11 cellular contexts compared by ENCODE assay signal in genomic region chr22:27247691-27248434, GRCh38.
DNase-seq lines count a peak whose midpoint lies in the region; ATAC-seq, FAIRE-seq and TF ChIP-seq lines count a peak whose summit lies in the region.
"Had no signal": no experiment of that assay in that cellular context is flagged by ENCODE, and none has a peak within 500 bp of the region (broad histone marks: within the 10 kb centered on the region; RNA-seq: fewer than 3 reads in every experiment).

No MANE protein-coding gene starts in this region.

- H3K36me3 Mint-ChIP-seq in naive thymus-derived CD4-positive, alpha-beta T cell, result peaks cover 0 to 2% (median 0%) of the 10 kb centered on the region in 5 donors
- no peaks in the 10 kb centered on the region for H3K36me3 Mint-ChIP-seq in progenitor cell of endocrine pancreas (ENCODE audit: insufficient read depth)
- no peaks in the 10 kb centered on the region for H3K36me3 Mint-ChIP-seq in endodermal cell (ENCODE audit: low read depth)

- no peak for TF ChIP-seq EP300 in A549 (IDR thresholded peaks at IDR 0.05)

- H3K4me1 ChIP-seq in A549, result peaks cover 22% of the 10 kb centered on the region
- peaks cover 14% of the 10 kb centered on the region for H3K4me1 ChIP-seq in endothelial cell of umbilical vein (ENCODE audit: control insufficient read depth, extremely low read depth, insufficient read depth, low read length)
- H3K4me1 ChIP-seq in naive thymus-derived CD4-positive, alpha-beta T cell (ENCODE audit: control insufficient read depth in 2 of 2, insufficient read depth in 2 of 2, low read length in 2 of 2), result no peaks in the 10 kb centered on the region
- H3K4me1 ChIP-seq in endodermal cell (ENCODE audit: control insufficient read depth, insufficient read depth, low read length), result no peaks in the 10 kb centered on the region

- no peak for FAIRE-seq in A549 (lab: Jason Lieb, UNC)
- peak; percentile 75 for FAIRE-seq in endothelial cell of umbilical vein (lab: Jason Lieb, UNC)

- CTCF ChIA-PET in A549 (lab: Yijun Ruan, JAX) (no interaction called here), endothelial cell of umbilical vein (lab: Charles Lee) (no interaction called here)
- CTCF ChIA-PET in naive thymus-derived CD4-positive, alpha-beta T cell (lab: Charles Lee), result no interaction called here

- H3K36me3 ChIP-seq in endothelial cell of umbilical vein (ENCODE audit: control insufficient read depth in 2 of 2, extremely low read depth in 1 of 2, insufficient read depth in 2 of 2, low read length in 2 of 2) (no peaks in the 10 kb centered on the region), endodermal cell (ENCODE audit: control insufficient read depth, insufficient read depth, low read length) (no peaks in the 10 kb centered on the region)
- H3K36me3 ChIP-seq in naive thymus-derived CD4-positive, alpha-beta T cell (ENCODE audit: control insufficient read depth in 2 of 3, insufficient read depth in 3 of 3, low read length in 3 of 3), result no peaks in the 10 kb centered on the region

- no peaks in the 10 kb centered on the region for H3K9me1 ChIP-seq in endothelial cell of umbilical vein (replicated peaks; ENCODE audit: control insufficient read depth, extremely low read depth, insufficient read depth, low read length)

- peaks cover 0 to 5% (median 2%) of the 10 kb centered on the region in 11 donors for H3K9me3 Mint-ChIP-seq in naive thymus-derived CD4-positive, alpha-beta T cell
- H3K9me3 Mint-ChIP-seq in progenitor cell of endocrine pancreas (ENCODE audit: low read depth) (no peaks in the 10 kb centered on the region), endodermal cell (no peaks in the 10 kb centered on the region)

- no peaks in the 10 kb centered on the region for H4K20me1 ChIP-seq in endothelial cell of umbilical vein (replicated peaks; ENCODE audit: control insufficient read depth, extremely low read depth, insufficient read depth, low read length)

- H3K4me1 Mint-ChIP-seq in naive thymus-derived CD4-positive, alpha-beta T cell, result peaks cover 4 to 20% (median 18%) of the 10 kb centered on the region in 7 donors
- H3K4me1 Mint-ChIP-seq in progenitor cell of endocrine pancreas (ENCODE audit: low read depth) (peaks cover 7% of the 10 kb centered on the region), endodermal cell (no peaks in the 10 kb centered on the region)

- intact Hi-C loops in endothelial cell of umbilical vein (cut with micrococcal nuclease), result loop anchor here (10.0 kb wide), 1 partner anchor 413 kb away; no protein-coding TSS in a partner anchor
- intact Hi-C loops in naive thymus-derived CD4-positive, alpha-beta T cell (cut with micrococcal nuclease), result no loop called here

- no TSS peak for BruUV-seq in endothelial cell of umbilical vein (replicated peaks; lab: Mats Ljungman, UMichigan)

- peaks cover 18% of the 10 kb centered on the region for H3K9me3 ChIP-seq in A549
- H3K9me3 ChIP-seq in endothelial cell of umbilical vein (replicated peaks; ENCODE audit: control insufficient read depth, insufficient read depth, low read length), result no peaks in the 10 kb centered on the region
- no peaks in the 10 kb centered on the region for H3K9me3 ChIP-seq in naive thymus-derived CD4-positive, alpha-beta T cell (ENCODE audit: control insufficient read depth in 2 of 3, low read length in 3 of 3)
- H3K9me3 ChIP-seq in endodermal cell (ENCODE audit: control insufficient read depth, low read length), result no peaks in the 10 kb centered on the region

- H3K79me2 ChIP-seq in endothelial cell of umbilical vein (ENCODE audit: control insufficient read depth, insufficient read depth, low read length), result no peaks in the 10 kb centered on the region

- H3K4me2 ChIP-seq in A549 (no peak overlapping the region), endothelial cell of umbilical vein (ENCODE audit: insufficient read depth, low read length) (peak overlapping the region; percentile 34)
- H3K4me2 ChIP-seq: smooth muscle cell had no signal

- POLR2A ChIA-PET in A549 (lab: Yijun Ruan, JAX), result no interaction called here
- POLR2A ChIA-PET in endothelial cell of umbilical vein (lab: Charles Lee), result no interaction called here
- POLR2A ChIA-PET in naive thymus-derived CD4-positive, alpha-beta T cell (lab: Charles Lee), result no interaction called here

- no peak overlapping the region for H3K4me3 ChIP-seq in A549
- H3K4me3 ChIP-seq in endothelial cell of umbilical vein (replicated peaks in 1 of 3; ENCODE audit: insufficient read depth in 1 of 3, low read depth in 1 of 3, low read length in 3 of 3), result peak overlapping the region in 1 of 3 experiments; percentile 2
- no peak overlapping the region for H3K4me3 ChIP-seq in naive thymus-derived CD4-positive, alpha-beta T cell (ENCODE audit: low read length)
- H3K4me3 ChIP-seq in endodermal cell (ENCODE audit: low read length), result no peak overlapping the region
- H3K4me3 ChIP-seq: smooth muscle cell had no signal

- in situ Hi-C loops in KBM-7 (cut with MboI; ENCODE audit: low pct_unique_long_range_greater_than_20kb, low sequenced_read_pairs), result no loop called here

- DNase-seq in A549 (ENCODE audit: low read depth in 1 of 2, low spot score in 1 of 2) (no peak), KBM-7 (peak; percentile 11), endothelial cell of umbilical vein (ENCODE audit: low read depth, low spot score) (peak; percentile 56), progenitor cell of endocrine pancreas (ENCODE audit: low spot score, unreplicated experiment) (no peak), ecto neural progenitor cell (ENCODE audit: low spot score) (no peak), cerebellar cortex (ENCODE audit: low spot score) (no peak), endodermal cell (no peak)
- no peak for DNase-seq in naive thymus-derived CD4-positive, alpha-beta T cell
- DNase-seq: AML-193, amniotic stem cell had no signal

- no peak for TF ChIP-seq RAD21 in A549 (conservative IDR thresholded peaks at IDR 0.05 in 1 of 2, IDR thresholded peaks at IDR 0.05 in 1 of 2)

- H2AFZ ChIP-seq in endothelial cell of umbilical vein (ENCODE audit: low read depth, low read length), result peak overlapping the region; percentile 80

- WGBS in A549 (ENCODE audit: missing lambda C conversion rate), result 92% methylated on average over 11 of the region's 11 CpGs
- 81 to 84% methylated on average over 10 to 11 of the region's 11 CpGs for WGBS in endodermal cell (ENCODE audit: insufficient coverage in 1 of 2, insufficient read length in 1 of 2), 2 experiments

- H3K4me3 Mint-ChIP-seq in naive thymus-derived CD4-positive, alpha-beta T cell, result peak overlapping the region in 7 of 10 donors; percentile 4 to 60 (median 38)
- H3K4me3 Mint-ChIP-seq in progenitor cell of endocrine pancreas (ENCODE audit: low read depth), result no peak overlapping the region
- no peak overlapping the region for H3K4me3 Mint-ChIP-seq in endodermal cell

- TF ChIP-seq CTCF in A549 (IDR thresholded peaks at IDR 0.05) (no peak), endothelial cell of umbilical vein (IDR thresholded peaks at IDR 0.05; ENCODE audit: extremely low read depth in 1 of 2, insufficient read depth in 1 of 2, low read depth in 1 of 2, low read length in 2 of 2) (no peak), progenitor cell of endocrine pancreas (IDR thresholded peaks at IDR 0.05; ENCODE audit: unreplicated experiment) (no peak), endodermal cell (conservative IDR thresholded peaks at IDR 0.05) (no peak)

- H3K27ac ChIP-seq in A549, result peak overlapping the region; percentile 41 to 88; a peak in 5 of 6 replicates
- H3K27ac ChIP-seq in endothelial cell of umbilical vein (ENCODE audit: insufficient read depth, low read depth, low read length), result peak overlapping the region; percentile 7
- H3K27ac ChIP-seq in naive thymus-derived CD4-positive, alpha-beta T cell (ENCODE audit: low read depth, low read length), result no peak overlapping the region
- H3K27ac ChIP-seq in endodermal cell (ENCODE audit: low read depth, low read length), result no peak overlapping the region

- peak overlapping the region in 1 of 9 donors; percentile 37 for H3K27ac Mint-ChIP-seq in naive thymus-derived CD4-positive, alpha-beta T cell
- H3K27ac Mint-ChIP-seq in progenitor cell of endocrine pancreas, result no peak overlapping the region
- no peak overlapping the region for H3K27ac Mint-ChIP-seq in endodermal cell

- no peak for ATAC-seq in A549
- ATAC-seq in naive thymus-derived CD4-positive, alpha-beta T cell, result no peak

- peaks cover 0 to 11% (median 9%) of the 10 kb centered on the region in 5 donors for H3K27me3 Mint-ChIP-seq in naive thymus-derived CD4-positive, alpha-beta T cell
- H3K27me3 Mint-ChIP-seq in progenitor cell of endocrine pancreas (peaks cover 20% of the 10 kb centered on the region), endodermal cell (ENCODE audit: insufficient read depth) (peaks cover 3% of the 10 kb centered on the region)

- TF ChIP-seq POLR2A in A549 (IDR thresholded peaks at IDR 0.05; ENCODE audit: low read length), result no peak
- TF ChIP-seq POLR2A in endothelial cell of umbilical vein (IDR thresholded peaks at IDR 0.05; ENCODE audit: low read depth, low read length), result no peak

- dilution Hi-C loops in endothelial cell of umbilical vein (cut with MboI; ENCODE audit: extremely low pct_ligation_motif_present, low sequenced_read_pairs), result no loop called here

- H3K9ac ChIP-seq in endothelial cell of umbilical vein (replicated peaks; ENCODE audit: extremely low read depth, insufficient read depth, low read length) (no peak overlapping the region), endodermal cell (ENCODE audit: extremely low read depth, low read length, poor library complexity, severe bottlenecking) (no peak overlapping the region)

- no peaks in the 10 kb centered on the region for H3K27me3 ChIP-seq in endothelial cell of umbilical vein (ENCODE audit: control insufficient read depth in 2 of 2, insufficient read depth in 2 of 2, low read length in 2 of 2)
- H3K27me3 ChIP-seq in naive thymus-derived CD4-positive, alpha-beta T cell (ENCODE audit: control insufficient read depth in 2 of 2, insufficient read depth in 2 of 2, low read length in 2 of 2), result no peaks in the 10 kb centered on the region
- no peaks in the 10 kb centered on the region for H3K27me3 ChIP-seq in endodermal cell (ENCODE audit: control insufficient read depth, insufficient read depth, low read length, poor library complexity, severe bottlenecking)

TF ChIP-seq in A549, 52 proteins besides CTCF, POLR2A, EP300 and RAD21 (continues in another document):
- TF ChIP-seq MYC (IDR thresholded peaks at IDR 0.05; ENCODE audit: borderline replicate concordance, low read length) (no peak), HOXA7 (CRISPR knock-in tag; IDR thresholded peaks at IDR 0.05) (no peak), HOXB13 (CRISPR knock-in tag; IDR thresholded peaks at IDR 0.05; ENCODE audit: low read depth) (no peak), TFCP2L1 (CRISPR knock-in tag; IDR thresholded peaks at IDR 0.05) (no peak), CBX2 (IDR thresholded peaks at IDR 0.05; ENCODE audit: borderline replicate concordance, low read depth) (no peak)

TF ChIP-seq in endothelial cell of umbilical vein, 7 proteins besides CTCF, POLR2A, EP300 and RAD21:
- TF ChIP-seq JUN (IDR thresholded peaks at IDR 0.05; ENCODE audit: borderline replicate concordance, insufficient read depth, insufficient read length, low read depth) (no peak), MAX (IDR thresholded peaks at IDR 0.05; ENCODE audit: insufficient read depth, insufficient read length) (peak; percentile 60)

Comparison
In these comparisons a context has a peak if more than half of its experiments do, and no peak if none do; other contexts are left out.
1. DNase-seq: peak in KBM-7 (single experiment) and endothelial cell of umbilical vein (single experiment); none in A549 (0 of 2), naive thymus-derived CD4-positive, alpha-beta T cell (0 of 9), progenitor cell of endocrine pancreas (single experiment), ecto neural progenitor cell (single experiment), cerebellar cortex (single experiment) and endodermal cell (single experiment).
2. H3K27ac ChIP-seq: peak in A549 (2 of 2) and endothelial cell of umbilical vein (single experiment); none in naive thymus-derived CD4-positive, alpha-beta T cell (single experiment) and endodermal cell (single experiment).
3. H3K4me3 Mint-ChIP-seq: peak in naive thymus-derived CD4-positive, alpha-beta T cell (7 of 10); none in progenitor cell of endocrine pancreas (single experiment) and endodermal cell (single experiment).